In the genomic region with DNA sequence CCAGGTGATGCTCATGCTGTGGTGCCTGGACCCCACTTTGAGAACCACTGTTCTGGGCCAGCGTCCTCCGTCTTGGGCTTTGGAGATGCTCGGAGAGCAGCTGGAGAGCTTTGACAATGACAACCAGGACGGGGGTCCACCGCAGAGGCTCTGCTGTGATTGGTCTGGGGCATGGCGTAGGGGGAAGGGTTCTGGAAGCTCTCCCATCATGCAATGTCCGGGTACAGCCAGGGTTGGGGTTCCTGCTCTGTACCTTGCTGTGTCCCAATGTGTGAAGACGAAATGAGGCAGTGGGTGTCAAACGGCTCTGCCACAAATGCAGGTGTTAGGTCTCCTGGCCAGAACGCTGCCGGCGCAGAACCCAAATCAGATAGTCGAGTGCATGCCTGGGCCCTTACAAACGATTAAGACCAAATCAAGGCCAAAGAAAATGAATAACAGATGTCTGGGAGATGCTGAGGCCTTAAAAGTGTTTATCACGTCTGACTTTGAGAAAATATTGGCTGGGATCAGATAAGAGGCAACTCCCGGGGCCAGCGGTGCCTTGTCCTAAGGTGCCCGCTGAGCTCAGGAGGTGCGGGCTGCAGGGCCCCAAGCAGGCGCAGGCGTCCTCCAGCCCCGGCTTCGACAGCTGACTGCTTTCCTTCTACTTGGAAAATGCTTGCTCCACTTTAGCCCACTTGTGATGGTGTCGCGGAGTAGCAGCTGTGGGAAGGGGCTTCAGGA, we compare ENCODE assay signal across 19 cellular contexts.
DNase-seq lines count a peak whose midpoint lies in the region; ATAC-seq, FAIRE-seq and TF ChIP-seq lines count a peak whose summit lies in the region.
"Had no signal": no experiment of that assay in that cellular context is flagged by ENCODE, and none has a peak within 500 bp of the region (broad histone marks: within the 10 kb centered on the region; RNA-seq: fewer than 3 reads in every experiment).

No MANE protein-coding gene starts in this region.

- peak; percentile 27 for ATAC-seq in sciatic nerve
- ATAC-seq in HG03354 (IDR thresholded peaks at IDR 0.05; ENCODE audit: poor library complexity, severe bottlenecking, unreplicated experiment): no peak
- ATAC-seq in left colon: no peak
- ATAC-seq: Right ventricle myocardium inferior had no signal

- no peaks in the 10 kb centered on the region for H4K20me1 ChIP-seq in H1 (replicated peaks in 1 of 2; ENCODE audit: control insufficient read depth in 1 of 2, insufficient read depth in 2 of 2, low read length in 2 of 2)
- H4K20me1 ChIP-seq: BLaER1 treated with 17β-estradiol and CSF1 and Interleukin-3, amounts not matched to agents 10 nM and 100 nM had no signal

- H3K23ac ChIP-seq in H1 (ENCODE audit: insufficient read length) (no peak overlapping the region), mesenchymal stem cell (ENCODE audit: low read length in 2 of 2) (no peak overlapping the region)

- no peaks in the 10 kb centered on the region; the same call in 1 of the 2 replicates for H3K23me2 ChIP-seq in H1 (ENCODE audit: low read depth, low read length)

- WGBS in H1 (ENCODE audit: extremely low coverage in 1 of 2, insufficient coverage in 1 of 2, insufficient read length in 1 of 2, insufficient replicate concordance in 2 of 2, low coverage in 1 of 2, low lambda C conversion rate in 2 of 2, missing lambda C conversion rate in 1 of 2), 2 experiments: 89% methylated on average over 24 of the region's 25 CpGs; no CpG with 5 or more reads in 1 of the 2 experiments
- 95% methylated on average over 23 of the region's 25 CpGs for WGBS in mesenchymal stem cell
- 79% methylated on average over 25 of the region's 25 CpGs for WGBS in prostate gland

- H2BK15ac ChIP-seq in H1 (ENCODE audit: low read length) (no peak overlapping the region), mesenchymal stem cell (ENCODE audit: low read depth, poor library complexity, severe bottlenecking) (peak overlapping the region; percentile 32)

- H2AK5ac ChIP-seq in H1 (ENCODE audit: low read depth, low read length) (no peak overlapping the region), mesenchymal stem cell (ENCODE audit: low read length, severe bottlenecking) (no peak overlapping the region)

- no peak for TF ChIP-seq RAD21 in H1 (IDR thresholded peaks at IDR 0.05 in 1 of 2, conservative IDR thresholded peaks at IDR 0.05 in 1 of 2; ENCODE audit: low read depth in 2 of 2, low read length in 2 of 2)

- H3K18ac ChIP-seq in H1 (ENCODE audit: extremely low read depth, low read length): no peak overlapping the region
- no peak overlapping the region for H3K18ac ChIP-seq in mesenchymal stem cell (ENCODE audit: low read depth in 1 of 2, low read length in 2 of 2)

- H3K4me1 ChIP-seq in H1 (replicated peaks in 1 of 4; ENCODE audit: control insufficient read depth in 3 of 4, insufficient read depth in 4 of 4, low read length in 3 of 4) (peaks cover 0 to 7% (median 5%) of the 10 kb centered on the region in 4 experiments; a peak in 5 of 7 replicates), mesenchymal stem cell (ENCODE audit: control insufficient read depth, insufficient read depth, low read depth, low read length) (peaks cover 6% of the 10 kb centered on the region), prostate gland (replicated peaks) (no peaks in the 10 kb centered on the region)

- H3K36me3 ChIP-seq in H1 (ENCODE audit: control insufficient read depth in 2 of 4, insufficient read depth in 4 of 4, low read length in 3 of 4) (no peaks in the 10 kb centered on the region), mesenchymal stem cell (ENCODE audit: control insufficient read depth in 1 of 2, insufficient read depth in 2 of 2, low read depth in 1 of 2, low read length in 2 of 2) (no peaks in the 10 kb centered on the region), prostate gland (no peaks in the 10 kb centered on the region)
- H3K36me3 ChIP-seq: BLaER1 treated with 17β-estradiol and CSF1 and Interleukin-3, amounts not matched to agents 10 nM and 100 nM had no signal

- H3K79me1 ChIP-seq in H1 (ENCODE audit: low read depth, low read length) (no peaks in the 10 kb centered on the region), mesenchymal stem cell (replicated peaks; ENCODE audit: low read length, poor library complexity, severe bottlenecking) (no peaks in the 10 kb centered on the region)

- H4K8ac ChIP-seq in H1 (ENCODE audit: extremely low read depth, insufficient read depth, low read length) (0 out of 2 replicates have a peak overlapping the region, but pooled peaks have one; percentile 16), mesenchymal stem cell (ENCODE audit: low read length) (peak overlapping the region; percentile 51)

- H3K4ac ChIP-seq in H1 (replicated peaks; ENCODE audit: insufficient read length, low read depth, low read length) (no peak overlapping the region), mesenchymal stem cell (ENCODE audit: low read depth in 1 of 2, low read length in 2 of 2) (peak overlapping the region in 1 of 2 experiments; percentile 3)

- peaks cover 0 to 2% (median 0%) of the 10 kb centered on the region in 4 experiments; a peak in 2 of 7 replicates for H3K27me3 ChIP-seq in H1 (replicated peaks in 1 of 4; ENCODE audit: control insufficient read depth in 3 of 4, extremely low read depth in 1 of 4, insufficient read depth in 3 of 4, low read length in 3 of 4)
- H3K27me3 ChIP-seq in mesenchymal stem cell (ENCODE audit: control insufficient read depth in 1 of 2, insufficient read depth in 1 of 2, low read length in 2 of 2): no peaks in the 10 kb centered on the region
- no peaks in the 10 kb centered on the region for H3K27me3 ChIP-seq in prostate gland (replicated peaks; ENCODE audit: insufficient read depth)
- H3K27me3 ChIP-seq: BLaER1 treated with 17β-estradiol and CSF1 and Interleukin-3, amounts not matched to agents 10 nM and 100 nM had no signal

- no peaks in the 10 kb centered on the region for H3K79me2 ChIP-seq in H1 (ENCODE audit: control insufficient read depth in 1 of 2, insufficient read depth in 2 of 2, low read length in 2 of 2)

- no peak overlapping the region for H3K4me3 ChIP-seq in H1 (ENCODE audit: extremely low read depth in 1 of 4, insufficient read depth in 2 of 4, low read depth in 3 of 4, low read length in 4 of 4)
- no peak overlapping the region for H3K4me3 ChIP-seq in mesenchymal stem cell (ENCODE audit: insufficient read depth in 1 of 2, low read depth in 1 of 2, low read length in 2 of 2)
- no peak overlapping the region for H3K4me3 ChIP-seq in prostate gland
- H3K4me3 ChIP-seq: BLaER1 treated with 17β-estradiol and CSF1 and Interleukin-3, amounts not matched to agents 10 nM and 100 nM had no signal

- no peaks in the 10 kb centered on the region for H3K9me3 ChIP-seq in H1 (ENCODE audit: insufficient read depth in 2 of 2, low read depth in 1 of 2, low read length in 1 of 2)
- no peaks in the 10 kb centered on the region for H3K9me3 ChIP-seq in mesenchymal stem cell (ENCODE audit: control insufficient read depth, low read length)
- H3K9me3 ChIP-seq in prostate gland: no peaks in the 10 kb centered on the region
- H3K9me3 ChIP-seq: BLaER1 treated with 17β-estradiol and CSF1 and Interleukin-3, amounts not matched to agents 10 nM and 100 nM had no signal

- no peak for FAIRE-seq in H1 (lab: Jason Lieb, UNC)
- FAIRE-seq: D721Med, GM12892, RCC 7860 had no signal

- H2AFZ ChIP-seq in H1 (ENCODE audit: low read length) (no peak overlapping the region), mesenchymal stem cell (ENCODE audit: low read depth, low read length) (no peak overlapping the region)

- TF ChIP-seq POLR2A in H1 (IDR thresholded peaks at IDR 0.05; ENCODE audit: control extremely low read depth in 1 of 2, low read depth in 2 of 2, low read length in 2 of 2): no peak
- TF ChIP-seq POLR2A in prostate gland (IDR thresholded peaks at IDR 0.05): no peak

- POLR2A ChIA-PET in H1 (lab: Charles Lee; ENCODE audit: partially characterized antibody): no interaction called here

- H3K56ac ChIP-seq in H1 (replicated peaks; ENCODE audit: insufficient read length, low read depth, low read length): no peak overlapping the region

- H4K91ac ChIP-seq in H1 (replicated peaks; ENCODE audit: insufficient read length, low read length) (no peak overlapping the region), mesenchymal stem cell (ENCODE audit: low read length) (peak overlapping the region; percentile 25)

- intact Hi-C loops in sciatic nerve (cut with DNase I) (no loop called here), prostate gland (cut with DNase I) (no loop called here), left colon (cut with DNase I, micrococcal nuclease) (no loop called here)

- H2BK120ac ChIP-seq in H1 (replicated peaks; ENCODE audit: low read depth, low read length) (no peak overlapping the region), mesenchymal stem cell (ENCODE audit: low read depth, low read length) (no peak overlapping the region)

- H3K14ac ChIP-seq in H1 (ENCODE audit: insufficient read length): no peak overlapping the region
- no peak overlapping the region for H3K14ac ChIP-seq in mesenchymal stem cell (ENCODE audit: low read length in 2 of 2)

- H3K4me2 ChIP-seq in H1 (ENCODE audit: insufficient read depth in 1 of 2, low read depth in 2 of 2, low read length in 2 of 2) (no peak overlapping the region), mesenchymal stem cell (ENCODE audit: low read length, poor library complexity, severe bottlenecking) (no peak overlapping the region)

- H2BK20ac ChIP-seq in H1 (ENCODE audit: low read length): no peak overlapping the region

- TF ChIP-seq CTCF in H1 (IDR thresholded peaks at IDR 0.05; ENCODE audit: control extremely low read depth in 1 of 3, insufficient read depth in 1 of 3, low read depth in 1 of 3, low read length in 3 of 3) (no peak), prostate gland (IDR thresholded peaks at IDR 0.05) (no peak)

- CTCF ChIA-PET in H1 (lab: Charles Lee; ENCODE audit: partially characterized antibody): interaction anchor here (1.0 to 2.2 kb wide), 3 partner anchors 11 to 492 kb away, joined by 3 to 7 read pairs (median 3); no protein-coding TSS in a partner anchor

- no peak overlapping the region for H2BK12ac ChIP-seq in H1 (ENCODE audit: low read depth, low read length)
- H2BK12ac ChIP-seq in mesenchymal stem cell (ENCODE audit: low read length in 2 of 2): peak overlapping the region; percentile 63 to 68

- no peak for TF ChIP-seq EP300 in H1 (IDR thresholded peaks at IDR 0.05; ENCODE audit: borderline replicate concordance in 1 of 2, low read depth in 2 of 2, low read length in 2 of 2)

- no peak overlapping the region for H4K5ac ChIP-seq in H1 (ENCODE audit: insufficient read length, low read depth, low read length)

- H2BK5ac ChIP-seq in H1 (ENCODE audit: low read depth, low read length) (no peak overlapping the region), mesenchymal stem cell (ENCODE audit: low read depth, low read length, poor library complexity, severe bottlenecking) (no peak overlapping the region)

- H3K27ac ChIP-seq in H1 (ENCODE audit: low read depth, low read length) (no peak overlapping the region), mesenchymal stem cell (ENCODE audit: low read length, poor library complexity, severe bottlenecking) (no peak overlapping the region), prostate gland (no peak overlapping the region)
- H3K27ac ChIP-seq: BLaER1 treated with 17β-estradiol and CSF1 and Interleukin-3, amounts not matched to agents 10 nM and 100 nM had no signal

- DNase-seq in EH (ENCODE audit: low read depth) (peak; percentile 38), H1 (ENCODE audit: low read depth in 1 of 2, low spot score in 2 of 2) (no peak), mesenchymal stem cell (no peak), sciatic nerve (ENCODE audit: low spot score) (no peak), prostate gland (ENCODE audit: low spot score) (no peak), left colon (no peak)
- no peak for DNase-seq in stimulated activated CD4-positive, alpha-beta T cell treated with anti-CD3 and anti-CD28 coated beads, Interleukin-12 subunit alpha, Interleukin-12 subunit beta, amount 100 ng/mL, for 4 hours
- DNase-seq: KG1; NCI-H1105 treated with DMSO at 0.1 percent for 48 hours; NCI-H1694; NCI-H2081 treated with DMSO at 0.1 percent for 48 hours; NCI-H748 treated with DMSO at 0.1 percent for 48 hours; NK-92 treated with Interleukin-12 subunit alpha and Interleukin-12 subunit beta, amount 100 ng/mL, for 24 hours had no signal

- H3K9ac ChIP-seq in H1 (replicated peaks in 1 of 4; ENCODE audit: extremely low read depth in 1 of 4, low read depth in 3 of 4, low read length in 3 of 4): no peak overlapping the region
- no peak overlapping the region for H3K9ac ChIP-seq in mesenchymal stem cell (ENCODE audit: low read length)
